ENCODE assay signal across 20 cellular contexts in genomic region chr10:21340341-21340740, GRCh38.
DNase-seq lines count a peak whose midpoint lies in the region; ATAC-seq, FAIRE-seq and TF ChIP-seq lines count a peak whose summit lies in the region.
"Had no signal": no experiment of that assay in that cellular context is flagged by ENCODE, and none has a peak within 500 bp of the region (broad histone marks: within the 10 kb centered on the region; RNA-seq: fewer than 3 reads in every experiment).

No MANE protein-coding gene starts in this region.

- no peaks in the 10 kb centered on the region for H3K9me2 ChIP-seq in GM23338 (ENCODE audit: insufficient read depth)

- H3K27me3 Mint-ChIP-seq in GM23338 (ENCODE audit: insufficient read depth, low read depth, poor library complexity): peaks cover 18% of the 10 kb centered on the region

- no peak for FAIRE-seq in frontal cortex (lab: Jason Lieb, UNC)
- FAIRE-seq: D721Med, H54 had no signal

- no peak overlapping the region for H3K27ac Mint-ChIP-seq in GM23338
- H3K27ac Mint-ChIP-seq: CD4-positive, CD25-positive, alpha-beta regulatory T cell had no signal

- TF ChIP-seq CTCF in AG10803 (conservative IDR thresholded peaks at IDR 0.05; ENCODE audit: low read length) (no peak), RWPE2 (IDR thresholded peaks at IDR 0.05; ENCODE audit: poor library complexity, severe bottlenecking) (no peak), GM23338 (conservative IDR thresholded peaks at IDR 0.05; ENCODE audit: low read depth in 2 of 2) (no peak)

- H3K4me1 Mint-ChIP-seq in GM23338: peaks cover 25% of the 10 kb centered on the region
- H3K4me1 Mint-ChIP-seq: CD4-positive, CD25-positive, alpha-beta regulatory T cell had no signal

- H3K36me3 Mint-ChIP-seq in GM23338 (ENCODE audit: low read depth): peaks cover 2% of the 10 kb centered on the region; the same call in 1 of the 3 replicates
- H3K36me3 Mint-ChIP-seq: CD4-positive, CD25-positive, alpha-beta regulatory T cell had no signal

- no peaks in the 10 kb centered on the region for H4K20me1 ChIP-seq in GM23338 (replicated peaks; ENCODE audit: insufficient read depth)

- no peak overlapping the region for H3K4me2 ChIP-seq in GM23338

- no peak overlapping the region for H3K4me3 ChIP-seq in AG10803 (ENCODE audit: low read length)
- H3K4me3 ChIP-seq in RWPE2 (ENCODE audit: severe bottlenecking): no peak overlapping the region
- no peak overlapping the region for H3K4me3 ChIP-seq in GM23338

- H2AFZ ChIP-seq in GM23338: no peak overlapping the region

- peaks cover 28% of the 10 kb centered on the region for H3K4me1 ChIP-seq in RWPE2 (ENCODE audit: insufficient read depth, poor library complexity, severe bottlenecking)
- peaks cover 17% of the 10 kb centered on the region for H3K4me1 ChIP-seq in GM23338 (ENCODE audit: insufficient read depth)

- no peak overlapping the region for H3K4me3 Mint-ChIP-seq in GM23338
- H3K4me3 Mint-ChIP-seq: CD4-positive, CD25-positive, alpha-beta regulatory T cell had no signal

- no peaks in the 10 kb centered on the region for H3K79me2 ChIP-seq in GM23338 (replicated peaks; ENCODE audit: insufficient read depth)

- peaks cover 5% of the 10 kb centered on the region for H3F3A ChIP-seq in GM23338 (replicated peaks; ENCODE audit: low read depth)

- DNase-seq in AG10803 (ENCODE audit: low read depth): peak; percentile 49
- peak; percentile 23 for DNase-seq in HT-29 (ENCODE audit: low spot score)
- no peak for DNase-seq in RWPE2 (ENCODE audit: low spot score)
- DNase-seq in mesenteric fat pad (ENCODE audit: low spot score): peak; percentile 12
- DNase-seq in GM23338 (ENCODE audit: low spot score): no peak
- no peak for DNase-seq in KG1 (lab: John Stamatoyannopoulos, UW)
- no peak for DNase-seq in activated effector memory CD4-positive, alpha-beta T cell treated with anti-CD3 and anti-CD28 coated beads, Interleukin-2, amount 50 U/mL, for 16 hours
- no peak for DNase-seq in frontal cortex (ENCODE audit: low spot score in 2 of 2)
- DNase-seq: AML-193; CD4-positive, CD25-positive, alpha-beta regulatory T cell; DND-41; NCI-H1436 treated with DMSO at 0.1 percent for 48 hours; NCI-H2081 treated with DMSO at 0.1 percent for 48 hours; NCI-H2227 treated with DMSO at 0.1 percent for 48 hours; NCI-H524 treated with DMSO at 0.1 percent for 48 hours; NK-92 treated with Interleukin-12 subunit alpha and Interleukin-12 subunit beta, amount 100 ng/mL, for 24 hours; OCI-M1; SHP77 had no signal

- H3K9me3 Mint-ChIP-seq in GM23338: peaks cover 3% of the 10 kb centered on the region; the same call in 1 of the 3 replicates

- H3K27ac ChIP-seq in RWPE2 (ENCODE audit: poor library complexity, severe bottlenecking): peak overlapping the region; percentile 16
- no peak overlapping the region for H3K27ac ChIP-seq in GM23338 (ENCODE audit: low read depth)

- H3K36me3 ChIP-seq in RWPE2 (ENCODE audit: low read depth) (no peaks in the 10 kb centered on the region), GM23338 (ENCODE audit: insufficient read depth) (no peaks in the 10 kb centered on the region)

- no peak for ATAC-seq in RWPE2 (ENCODE audit: low read depth)
- ATAC-seq in GM23338: no peak

- no peaks in the 10 kb centered on the region for H3K27me3 ChIP-seq in RWPE2 (ENCODE audit: insufficient read depth, poor library complexity, severe bottlenecking)
- H3K27me3 ChIP-seq in GM23338 (ENCODE audit: insufficient read depth): no peaks in the 10 kb centered on the region

- H3K9me3 ChIP-seq in RWPE2 (ENCODE audit: severe bottlenecking): no peaks in the 10 kb centered on the region

TF ChIP-seq in GM23338, 12 proteins besides CTCF, POLR2A, EP300 and RAD21:
- TF ChIP-seq EZH2 (IDR thresholded peaks at IDR 0.05; ENCODE audit: low read depth, unreplicated experiment): no peak
- no peak for TF ChIP-seq EZH2phosphoT487 (IDR thresholded peaks at IDR 0.05; ENCODE audit: unreplicated experiment)
- TF ChIP-seq, protein P1, sequence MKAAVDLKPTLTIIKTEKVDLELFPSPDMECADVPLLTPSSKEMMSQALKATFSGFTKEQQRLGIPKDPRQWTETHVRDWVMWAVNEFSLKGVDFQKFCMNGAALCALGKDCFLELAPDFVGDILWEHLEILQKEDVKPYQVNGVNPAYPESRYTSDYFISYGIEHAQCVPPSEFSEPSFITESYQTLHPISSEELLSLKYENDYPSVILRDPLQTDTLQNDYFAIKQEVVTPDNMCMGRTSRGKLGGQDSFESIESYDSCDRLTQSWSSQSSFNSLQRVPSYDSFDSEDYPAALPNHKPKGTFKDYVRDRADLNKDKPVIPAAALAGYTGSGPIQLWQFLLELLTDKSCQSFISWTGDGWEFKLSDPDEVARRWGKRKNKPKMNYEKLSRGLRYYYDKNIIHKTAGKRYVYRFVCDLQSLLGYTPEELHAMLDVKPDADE (IDR thresholded peaks at IDR 0.05): no peak

Comparison
In these comparisons a context has a peak if more than half of its experiments do, and no peak if none do; other contexts are left out.
1. DNase-seq: peak in AG10803 (single experiment), HT-29 (single experiment) and mesenteric fat pad (single experiment); none in RWPE2 (single experiment), GM23338 (single experiment), KG1 (single experiment), activated effector memory CD4-positive, alpha-beta T cell treated with anti-CD3 and anti-CD28 coated beads, Interleukin-2, amount 50 U/mL, for 16 hours (single experiment) and frontal cortex (0 of 2).